ENCODE assay signal across 8 cellular contexts in genomic region chr16:1309888-1310831, GRCh38. TPM values are rescaled to one million over a fixed set of nuclear protein-coding genes. Genes with fewer than 3 reads are reported as not detected.
DNase-seq lines count a peak whose midpoint lies in the region; ATAC-seq and TF ChIP-seq lines count a peak whose summit lies in the region.

No MANE protein-coding gene starts in this region.

- peaks cover 22% of the 10 kb centered on the region for H3K4me1 Mint-ChIP-seq in nephron

- no peaks in the 10 kb centered on the region for H3K9me3 ChIP-seq in tibial nerve

- no peaks in the 10 kb centered on the region for H3K27me3 Mint-ChIP-seq in nephron (ENCODE audit: low read depth)

- no peaks in the 10 kb centered on the region for H3K27me3 ChIP-seq in tibial nerve

- no peaks in the 10 kb centered on the region for H3K9me3 Mint-ChIP-seq in nephron

- peak; percentile 10 for ATAC-seq in GM21528 (IDR thresholded peaks at IDR 0.05; ENCODE audit: low FRiP score, unreplicated experiment)

- DNase-seq in AG09309 (ENCODE audit: low read depth): no peak
- peak; percentile 39 for DNase-seq in M059J (ENCODE audit: low read depth)
- peak; percentile 60 for DNase-seq in activated CD8-positive, alpha-beta memory T cell treated with anti-CD3 and anti-CD28 coated beads, Interleukin-2, amount 50 U/mL, for 4 hours
- DNase-seq in erythroblast (lab: John Stamatoyannopoulos, UW): peak; percentile 77 to 82
- DNase-seq in tibial nerve (ENCODE audit: low spot score in 2 of 2): peak; percentile 45 to 46
- DNase-seq in iPS-NIHi7 (ENCODE audit: extremely low spot score): no peak

- H3K27ac Mint-ChIP-seq in nephron: peak overlapping the region; percentile 98 to 100 (median 99)

- no peak for TF ChIP-seq POLR2A in erythroblast (IDR thresholded peaks at IDR 0.05; ENCODE audit: low read length)
- no peak for TF ChIP-seq POLR2A in tibial nerve (IDR thresholded peaks at IDR 0.05)

- no peak for TF ChIP-seq CTCF in AG09309 (IDR thresholded peaks at IDR 0.05; ENCODE audit: control insufficient read depth, insufficient read depth, low read depth, low read length, missing control alignments)
- TF ChIP-seq CTCF in nephron (IDR thresholded peaks at IDR 0.05; ENCODE audit: unreplicated experiment in 3 of 3): no peak
- TF ChIP-seq CTCF in tibial nerve (IDR thresholded peaks at IDR 0.05): no peak

- peaks cover 0 to 19% (median 0%) of the 10 kb centered on the region in 3 donors for H3K36me3 ChIP-seq in tibial nerve

- H3K4me3 ChIP-seq in AG09309 (ENCODE audit: control insufficient read depth, low read depth, low read length): peak overlapping the region; percentile 65
- H3K4me3 ChIP-seq in tibial nerve: peak overlapping the region; percentile 44 to 78 (median 65)

- H3K36me3 Mint-ChIP-seq in nephron (ENCODE audit: low read depth): peaks cover 7% of the 10 kb centered on the region

- peak overlapping the region in 3 of 4 donors; percentile 69 to 100 (median 79) for H3K27ac ChIP-seq in tibial nerve

- WGBS in tibial nerve, 2 donors: 1% methylated on average over 33 to 50 of the region's 77 CpGs

- no peak for TF ChIP-seq EP300 in tibial nerve (IDR thresholded peaks at IDR 0.05)

- H3K4me1 ChIP-seq in tibial nerve: peaks cover 5 to 57% (median 27%) of the 10 kb centered on the region in 4 donors

- H3K4me3 Mint-ChIP-seq in nephron: peak overlapping the region; percentile 92 to 100 (median 99)

RNA-seq across cellular contexts. Expression of gene UBE2I, which starts 0.7 kb away (rescaled TPM):
- total RNA-seq in M059J (2014; rRNA removed; shearing (Covaris generic)): 85.7 and 87.6 TPM in 2 replicates
- 100 to 1,000 TPM in 3 of 4 donors, 10 to 100 TPM in 1; 87.3 to 161 (median 111) TPM for total RNA-seq in tibial nerve

RNA-seq across cellular contexts. Expression of gene BAIAP3, which starts 23.3 kb away (rescaled TPM):
- 0.34 TPM in 1 of 2 replicates, not detected in the other for total RNA-seq in M059J (2014; rRNA removed; shearing (Covaris generic))
- 1 to 10 TPM in 3 of 4 donors, under 1 TPM in 1; 0.66 to 2.7 (median 2.3) TPM for total RNA-seq in tibial nerve

RNA-seq across cellular contexts. Expression of gene TSR3, which starts 41.5 kb away (rescaled TPM):
- 54.2 and 101 TPM in 2 replicates for total RNA-seq in M059J (2014; rRNA removed; shearing (Covaris generic))
- total RNA-seq in tibial nerve: 100 to 1,000 TPM in 3 of 4 donors, 10 to 100 TPM in 1; 72.2 to 122 (median 108) TPM

RNA-seq across cellular contexts. Expression of gene GNPTG, which starts 41.6 kb away (rescaled TPM):
- total RNA-seq in M059J (2014; rRNA removed; shearing (Covaris generic)): 43.8 and 50.1 TPM in 2 replicates
- total RNA-seq in tibial nerve: 100 to 1,000 TPM in 1 of 4 donors, 10 to 100 TPM in 3; 51.1 to 117 (median 71.6) TPM

RNA-seq across cellular contexts. Expression of gene TPSD1, which starts 54.3 kb away (rescaled TPM):
- total RNA-seq in M059J (2014; rRNA removed; shearing (Covaris generic)): not detected in 2 replicates
- total RNA-seq in tibial nerve: 10 to 100 TPM in 1 of 4 donors, 1 to 10 TPM in 2, not detected in 1; 2.7 to 14.0 (median 6.3) TPM

Comparison
In these comparisons a context has a peak if more than half of its experiments do, and no peak if none do; other contexts are left out.
1. DNase-seq: peak in M059J (single experiment), activated CD8-positive, alpha-beta memory T cell treated with anti-CD3 and anti-CD28 coated beads, Interleukin-2, amount 50 U/mL, for 4 hours (single experiment), erythroblast (2 of 2) and tibial nerve (2 of 2); none in AG09309 (single experiment) and iPS-NIHi7 (single experiment).